1 cellular context compared by ENCODE assay signal in genomic region chr10:43453266-43453831, GRCh38.
TF ChIP-seq lines count a peak whose summit lies in the region.

No MANE protein-coding gene starts in this region.

TF ChIP-seq in HepG2, 621 proteins besides CTCF, POLR2A, EP300 and RAD21 (continued from another document):
- TF ChIP-seq MIER3 (CRISPR knock-in tag; IDR thresholded peaks at IDR 0.05; ENCODE audit: borderline replicate concordance), result no peak
- no peak for TF ChIP-seq PTBP1 (IDR thresholded peaks at IDR 0.05; ENCODE audit: low read depth, low read length, poor library complexity, severe bottlenecking)
- TF ChIP-seq, protein P1, sequence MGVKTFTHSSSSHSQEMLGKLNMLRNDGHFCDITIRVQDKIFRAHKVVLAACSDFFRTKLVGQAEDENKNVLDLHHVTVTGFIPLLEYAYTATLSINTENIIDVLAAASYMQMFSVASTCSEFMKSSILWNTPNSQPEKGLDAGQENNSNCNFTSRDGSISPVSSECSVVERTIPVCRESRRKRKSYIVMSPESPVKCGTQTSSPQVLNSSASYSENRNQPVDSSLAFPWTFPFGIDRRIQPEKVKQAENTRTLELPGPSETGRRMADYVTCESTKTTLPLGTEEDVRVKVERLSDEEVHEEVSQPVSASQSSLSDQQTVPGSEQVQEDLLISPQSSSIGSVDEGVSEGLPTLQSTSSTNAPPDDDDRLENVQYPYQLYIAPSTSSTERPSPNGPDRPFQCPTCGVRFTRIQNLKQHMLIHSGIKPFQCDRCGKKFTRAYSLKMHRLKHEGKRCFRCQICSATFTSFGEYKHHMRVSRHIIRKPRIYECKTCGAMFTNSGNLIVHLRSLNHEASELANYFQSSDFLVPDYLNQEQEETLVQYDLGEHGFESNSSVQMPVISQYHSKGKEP (CRISPR knock-in tag; IDR thresholded peaks at IDR 0.05), result no peak
- no peak for TF ChIP-seq HDAC2 (CRISPR knock-in tag; IDR thresholded peaks at IDR 0.05)
- no peak for TF ChIP-seq SNAPC4 (CRISPR knock-in tag; IDR thresholded peaks at IDR 0.05)
- TF ChIP-seq ZFP36 (IDR thresholded peaks at IDR 0.05; ENCODE audit: borderline replicate concordance, low read depth, low read length, partially characterized antibody), result no peak
- TF ChIP-seq YEATS4 (CRISPR knock-in tag; IDR thresholded peaks at IDR 0.05; ENCODE audit: borderline replicate concordance), result no peak
- no peak for TF ChIP-seq ZNF572 (CRISPR knock-in tag; IDR thresholded peaks at IDR 0.05)
- TF ChIP-seq, protein P2, sequence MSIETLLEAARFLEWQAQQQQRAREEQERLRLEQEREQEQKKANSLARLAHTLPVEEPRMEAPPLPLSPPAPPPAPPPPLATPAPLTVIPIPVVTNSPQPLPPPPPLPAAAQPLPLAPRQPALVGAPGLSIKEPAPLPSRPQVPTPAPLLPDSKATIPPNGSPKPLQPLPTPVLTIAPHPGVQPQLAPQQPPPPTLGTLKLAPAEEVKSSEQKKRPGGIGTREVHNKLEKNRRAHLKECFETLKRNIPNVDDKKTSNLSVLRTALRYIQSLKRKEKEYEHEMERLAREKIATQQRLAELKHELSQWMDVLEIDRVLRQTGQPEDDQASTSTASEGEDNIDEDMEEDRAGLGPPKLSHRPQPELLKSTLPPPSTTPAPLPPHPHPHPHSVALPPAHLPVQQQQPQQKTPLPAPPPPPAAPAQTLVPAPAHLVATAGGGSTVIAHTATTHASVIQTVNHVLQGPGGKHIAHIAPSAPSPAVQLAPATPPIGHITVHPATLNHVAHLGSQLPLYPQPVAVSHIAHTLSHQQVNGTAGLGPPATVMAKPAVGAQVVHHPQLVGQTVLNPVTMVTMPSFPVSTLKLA (IDR thresholded peaks at IDR 0.05), result no peak
TF ChIP-seq in HepG2: peak in this region for 0.
